In the genomic region with DNA sequence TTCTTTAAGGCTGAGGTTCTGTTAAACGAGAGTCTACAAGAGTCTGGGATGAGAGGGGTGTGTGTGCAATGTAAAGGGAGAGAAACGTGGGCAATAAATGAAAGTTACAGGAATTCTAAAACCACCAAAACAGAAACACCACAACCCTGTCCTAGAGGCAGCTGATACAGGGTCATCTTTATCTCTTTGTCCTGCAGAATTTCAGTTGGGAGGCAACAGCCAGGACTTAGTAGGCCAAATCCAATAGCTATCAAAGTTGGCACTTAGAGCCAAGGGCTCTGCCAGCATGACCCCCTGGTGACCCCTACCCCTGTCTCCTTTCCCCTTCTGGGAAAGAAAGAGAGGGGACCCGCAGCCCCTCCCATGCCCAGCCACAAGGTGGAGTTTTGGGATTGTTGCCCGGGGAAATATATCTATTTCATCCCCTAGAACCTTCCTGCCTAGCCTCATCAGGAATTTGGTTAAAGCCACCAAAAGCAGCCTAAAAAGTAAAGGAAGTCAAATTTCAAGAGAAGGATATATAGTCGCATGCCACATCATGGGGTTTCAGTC, we compare ENCODE assay signal across 11 cellular contexts.
A peak's percentile ranks its signal among the peaks of the same experiment; 100 is the strongest.
DNase-seq lines count a peak whose midpoint lies in the region; ATAC-seq, FAIRE-seq and TF ChIP-seq lines count a peak whose summit lies in the region.
"Had no signal": no experiment of that assay in that cellular context is flagged by ENCODE, and none has a peak within 500 bp of the region (broad histone marks: within the 10 kb centered on the region; RNA-seq: fewer than 3 reads in every experiment).

No MANE protein-coding gene starts in this region.

- H3K36me3 ChIP-seq in BE2C, result peaks cover 6% of the 10 kb centered on the region; the same call in 1 of the 2 replicates
- H3K36me3 ChIP-seq in K562 (ENCODE audit: control insufficient read depth, insufficient read depth, low read length), result peaks cover 23% of the 10 kb centered on the region; the same call in 2 of the 3 replicates
- peaks cover 5 to 13% of the 10 kb centered on the region in 2 experiments for H3K36me3 ChIP-seq in keratinocyte (ENCODE audit: control insufficient read depth in 2 of 2, extremely low read depth in 1 of 2, insufficient read depth in 2 of 2, low read length in 2 of 2)

- H3K4me3 ChIP-seq in BE2C (ENCODE audit: low read depth, low read length) (no peak overlapping the region), K562 (no peak overlapping the region), keratinocyte (ENCODE audit: control insufficient read depth in 2 of 3, extremely low read depth in 1 of 3, insufficient read depth in 2 of 3, low read depth in 1 of 3, low read length in 3 of 3) (no peak overlapping the region)

- H3K79me2 ChIP-seq in K562 (ENCODE audit: control insufficient read depth, insufficient read depth, low read length), result peaks cover 65% of the 10 kb centered on the region
- peaks cover 73% of the 10 kb centered on the region for H3K79me2 ChIP-seq in keratinocyte (ENCODE audit: control insufficient read depth, insufficient read depth, low read length)

- dilution Hi-C loops in keratinocyte (cut with MboI; ENCODE audit: extremely low pct_ligation_motif_present, low sequenced_read_pairs), result no loop called here

- H4K20me1 ChIP-seq in K562 (replicated peaks; ENCODE audit: control insufficient read depth, insufficient read depth, low read length) (no peaks in the 10 kb centered on the region), keratinocyte (ENCODE audit: control insufficient read depth, extremely low read depth, insufficient read depth, low read length) (no peaks in the 10 kb centered on the region)

- peak; percentile 56 for ATAC-seq in K562

- intact Hi-C loops in K562 (cut with micrococcal nuclease), result loop anchor here (5.0 kb wide), 1 partner anchor 198 kb away; no protein-coding TSS in a partner anchor

- TF ChIP-seq RAD21 in K562 (CRISPR knock-in tag; conservative IDR thresholded peaks at IDR 0.05 in 1 of 2, IDR thresholded peaks at IDR 0.05 in 1 of 2), result peak; percentile 50 to 67

- in situ Hi-C loops in K562 (cut with MboI), result no loop called here

- no peak overlapping the region; a peak in 1 of 4 replicates for H3K9ac ChIP-seq in K562 (ENCODE audit: insufficient read depth in 1 of 2, low read depth in 2 of 2, low read length in 2 of 2)
- H3K9ac ChIP-seq in keratinocyte (ENCODE audit: control insufficient read depth, extremely low read depth, insufficient read depth, low read length), result no peak overlapping the region

- CTCF ChIA-PET in K562 (lab: Yijun Ruan, JAX; ENCODE audit: low intra/inter-chr PET ratio), result interaction anchor here (0.6 to 1.1 kb wide), 3 partner anchors 86 to 199 kb away, joined by 3 read pairs; partner anchors contain the start of gene OSBPL3

- no peak overlapping the region for H3K27ac ChIP-seq in K562 (ENCODE audit: extremely low read depth, low read depth, low read length)
- no peak overlapping the region for H3K27ac ChIP-seq in keratinocyte (ENCODE audit: control insufficient read depth, insufficient read depth, low read length)
- H3K27ac ChIP-seq: RWPE1 had no signal

- no peaks in the 10 kb centered on the region for H3K9me3 ChIP-seq in BE2C
- H3K9me3 ChIP-seq in K562 (replicated peaks; ENCODE audit: control insufficient read depth, insufficient read depth, low read depth, low read length), result no peaks in the 10 kb centered on the region
- no peaks in the 10 kb centered on the region for H3K9me3 ChIP-seq in keratinocyte (ENCODE audit: control insufficient read depth, low read depth, low read length)

- H3K4me2 ChIP-seq in K562 (ENCODE audit: insufficient read depth, low read length) (no peak overlapping the region), keratinocyte (ENCODE audit: control insufficient read depth, extremely low read depth, insufficient read depth, low read depth, low read length) (no peak overlapping the region)

- H2AFZ ChIP-seq in K562 (ENCODE audit: low read depth, low read length) (no peak overlapping the region), keratinocyte (ENCODE audit: control insufficient read depth, low read length) (no peak overlapping the region)

- TF ChIP-seq CTCF in BE2C (IDR thresholded peaks at IDR 0.05; ENCODE audit: low read depth, low read length), result peak; percentile 62
- peak; percentile 54 to 62 (median 59); a peak in 5 of 6 replicates for TF ChIP-seq CTCF in K562 (IDR thresholded peaks at IDR 0.05 in 2 of 3, conservative IDR thresholded peaks at IDR 0.05 in 1 of 3; ENCODE audit: insufficient read depth in 2 of 3, low read depth in 1 of 3, low read length in 3 of 3)
- TF ChIP-seq CTCF in keratinocyte (optimal IDR thresholded peaks at IDR 0.05 in 1 of 3, IDR thresholded peaks at IDR 0.05 in 1 of 3, conservative IDR thresholded peaks at IDR 0.05 in 1 of 3; ENCODE audit: extremely low read depth in 1 of 3, insufficient read depth in 2 of 3, low read length in 3 of 3), result peak; percentile 26 to 45 (median 36)

- DNase-seq in BE2C (peak; percentile 44), HT-29 (ENCODE audit: low spot score) (peak; percentile 37), K562 (ENCODE audit: extremely low read depth in 1 of 4, low spot score in 3 of 4) (peak in 3 of 4 experiments; percentile 34 to 57 (median 50)), keratinocyte (ENCODE audit: low read depth, low spot score) (no peak), NCI-H2227 treated with DMSO at 0.1 percent for 48 hours (lab: John Stamatoyannopoulos, UW) (no peak), T1000 (lab: John Stamatoyannopoulos, UW) (no peak)
- no peak for DNase-seq in stimulated activated naive CD4-positive, alpha-beta T cell treated with Interleukin-2 at 50 U/mL for 16 hours (lab: John Stamatoyannopoulos, UW)
- no peak for DNase-seq in activated CD8-positive, alpha-beta memory T cell treated with anti-CD3 and anti-CD28 coated beads, Interleukin-2, amount 50 U/mL, for 48 hours
- DNase-seq: kidney, NCI-H1105 treated with DMSO at 0.1 percent for 48 hours had no signal

- TF ChIP-seq EP300 in K562 (IDR thresholded peaks at IDR 0.05; ENCODE audit: low read length), result no peak

- no TSS peak for BruUV-seq in K562 (replicated peaks; lab: Mats Ljungman, UMichigan)

- H3K27me3 ChIP-seq in BE2C (no peaks in the 10 kb centered on the region), K562 (ENCODE audit: control insufficient read depth in 2 of 2, insufficient read depth in 2 of 2, low read length in 2 of 2) (no peaks in the 10 kb centered on the region), keratinocyte (ENCODE audit: control insufficient read depth, extremely low read depth, insufficient read depth, low read length) (no peaks in the 10 kb centered on the region)

- POLR2A ChIA-PET in K562 (lab: Yijun Ruan, JAX), result interaction anchor here (1.1 kb wide), 1 partner anchor 16 kb away, joined by 3 read pairs; no protein-coding TSS in a partner anchor

- H3K9me1 ChIP-seq in K562 (ENCODE audit: control insufficient read depth, insufficient read depth, low read length), result no peaks in the 10 kb centered on the region
- no peaks in the 10 kb centered on the region for H3K9me1 ChIP-seq in keratinocyte (ENCODE audit: control insufficient read depth, extremely low read depth, insufficient read depth, low read length)

- 33% methylated on average over 3 of the region's 5 CpGs for WGBS in K562 (ENCODE audit: insufficient coverage, low coverage, missing lambda C conversion rate)

- peak; percentile 11 for FAIRE-seq in K562 (lab: Jason Lieb, UNC)
- FAIRE-seq in keratinocyte (lab: Jason Lieb, UNC), result no peak
- FAIRE-seq: kidney had no signal

- TF ChIP-seq POLR2A in K562 (conservative IDR thresholded peaks at IDR 0.05), result no peak

- H3K4me1 ChIP-seq in BE2C (peaks cover 19% of the 10 kb centered on the region), K562 (replicated peaks in 1 of 2; ENCODE audit: control insufficient read depth in 2 of 2, insufficient read depth in 2 of 2, low read length in 2 of 2) (peaks cover 5 to 29% of the 10 kb centered on the region in 2 experiments), keratinocyte (ENCODE audit: control insufficient read depth, extremely low read depth, insufficient read depth, low read length) (peaks cover 17% of the 10 kb centered on the region)

TF ChIP-seq in K562, 482 proteins besides CTCF, POLR2A, EP300 and RAD21:
- TF ChIP-seq ZNF551 (CRISPR knock-in tag; IDR thresholded peaks at IDR 0.05), result no peak
- peak; percentile 63; the same call in 1 of the 2 replicates for TF ChIP-seq ZBTB7A (IDR thresholded peaks at IDR 0.05; ENCODE audit: borderline replicate concordance, control insufficient read depth, low read depth, low read length)
- TF ChIP-seq, protein P1, sequence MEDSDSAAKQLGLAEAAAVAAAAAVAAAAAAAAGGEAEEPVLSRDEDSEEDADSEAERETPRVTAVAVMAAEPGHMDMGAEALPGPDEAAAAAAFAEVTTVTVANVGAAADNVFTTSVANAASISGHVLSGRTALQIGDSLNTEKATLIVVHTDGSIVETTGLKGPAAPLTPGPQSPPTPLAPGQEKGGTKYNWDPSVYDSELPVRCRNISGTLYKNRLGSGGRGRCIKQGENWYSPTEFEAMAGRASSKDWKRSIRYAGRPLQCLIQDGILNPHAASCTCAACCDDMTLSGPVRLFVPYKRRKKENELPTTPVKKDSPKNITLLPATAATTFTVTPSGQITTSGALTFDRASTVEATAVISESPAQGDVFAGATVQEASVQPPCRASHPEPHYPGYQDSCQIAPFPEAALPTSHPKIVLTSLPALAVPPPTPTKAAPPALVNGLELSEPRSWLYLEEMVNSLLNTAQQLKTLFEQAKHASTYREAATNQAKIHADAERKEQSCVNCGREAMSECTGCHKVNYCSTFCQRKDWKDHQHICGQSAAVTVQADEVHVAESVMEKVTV (CRISPR knock-in tag; IDR thresholded peaks at IDR 0.05), result 0 out of 2 replicates have a peak, but pooled peaks have one; percentile 21
- TF ChIP-seq MAZ (CRISPR knock-in tag; conservative IDR thresholded peaks at IDR 0.05 in 1 of 2, IDR thresholded peaks at IDR 0.05 in 1 of 2), result 0 out of 4 replicates have a peak, but pooled peaks of 1 of the 2 experiments have one; percentile 26

Comparison
In these comparisons a context has a peak if more than half of its experiments do, and no peak if none do; other contexts are left out.
1. DNase-seq: peak in BE2C (single experiment), HT-29 (single experiment) and K562 (3 of 4); none in keratinocyte (single experiment), NCI-H2227 treated with DMSO at 0.1 percent for 48 hours (single experiment), stimulated activated naive CD4-positive, alpha-beta T cell treated with Interleukin-2 at 50 U/mL for 16 hours (single experiment), T1000 (single experiment) and activated CD8-positive, alpha-beta memory T cell treated with anti-CD3 and anti-CD28 coated beads, Interleukin-2, amount 50 U/mL, for 48 hours (single experiment).
2. Peak in every context shown above with its lines, with median percentiles within 50 percentile points of each other: CTCF ChIP-seq.